Comparison of ENCODE assay signal across 11 cellular contexts in the genomic region with DNA sequence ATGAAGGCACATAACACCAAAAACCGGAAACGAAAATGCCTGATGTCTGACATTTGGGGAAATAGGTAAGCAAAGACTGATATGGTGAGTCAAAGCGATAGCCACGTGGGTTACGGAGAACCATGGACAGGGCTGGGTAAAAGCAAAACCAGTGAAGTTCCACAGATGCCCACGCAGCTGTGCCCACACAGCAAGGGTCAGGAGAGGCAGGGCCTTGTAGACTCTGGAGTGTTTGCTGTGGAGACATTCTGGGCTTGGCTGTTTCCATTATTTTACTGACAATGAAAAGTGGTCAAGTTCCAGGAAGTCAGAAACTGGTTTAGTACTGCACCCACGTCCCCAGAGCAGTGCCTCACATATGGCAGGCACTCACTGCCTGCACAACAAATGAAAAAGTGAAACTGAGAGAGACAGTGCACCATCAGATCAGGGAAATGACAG.
DNase-seq lines count a peak whose midpoint lies in the region; ATAC-seq, FAIRE-seq and TF ChIP-seq lines count a peak whose summit lies in the region.
"Had no signal": no experiment of that assay in that cellular context is flagged by ENCODE, and none has a peak within 500 bp of the region (broad histone marks: within the 10 kb centered on the region; RNA-seq: fewer than 3 reads in every experiment).

No MANE protein-coding gene starts in this region.

- H3K36me3 ChIP-seq in kidney (ENCODE audit: control insufficient read depth in 1 of 2, insufficient read depth in 2 of 2, low read length in 2 of 2), result peaks cover 33 to 75% of the 10 kb centered on the region in 2 donors
- peaks cover 0 to 91% of the 10 kb centered on the region in 2 donors for H3K36me3 ChIP-seq in gastroesophageal sphincter

- peak overlapping the region; percentile 66 for H3K27ac Mint-ChIP-seq in activated T-helper 2 cell treated with anti-CD3 and anti-CD28 coated beads, Interferon-gamma antibody, Interleukin-2, Interleukin-4, amounts not matched to agents 10 μg/mL and 5 μg/mL and 100 μg/mL, durations not matched to agents 14 hours and 24 hours and 36 hours
- no peak overlapping the region for H3K27ac Mint-ChIP-seq in type B pancreatic cell
- H3K27ac Mint-ChIP-seq: nephron progenitor cell had no signal

- H3K27me3 Mint-ChIP-seq in activated T-helper 2 cell treated with anti-CD3 and anti-CD28 coated beads, Interferon-gamma antibody, Interleukin-2, Interleukin-4, amounts not matched to agents 10 μg/mL and 5 μg/mL and 100 μg/mL, durations not matched to agents 14 hours and 24 hours and 36 hours (ENCODE audit: low read depth), result no peaks in the 10 kb centered on the region
- H3K27me3 Mint-ChIP-seq in type B pancreatic cell, result no peaks in the 10 kb centered on the region

- peaks cover 4% of the 10 kb centered on the region for H3K9me3 Mint-ChIP-seq in activated T-helper 2 cell treated with anti-CD3 and anti-CD28 coated beads, Interferon-gamma antibody, Interleukin-2, Interleukin-4, amounts not matched to agents 10 μg/mL and 5 μg/mL and 100 μg/mL, durations not matched to agents 14 hours and 24 hours and 36 hours
- H3K9me3 Mint-ChIP-seq in type B pancreatic cell, result no peaks in the 10 kb centered on the region
- H3K9me3 Mint-ChIP-seq: nephron progenitor cell had no signal

- no peak for TF ChIP-seq EP300 in gastroesophageal sphincter (IDR thresholded peaks at IDR 0.05)

- TF ChIP-seq CTCF in GM12875 (IDR thresholded peaks at IDR 0.05; ENCODE audit: borderline replicate concordance, insufficient read depth, low read depth, low read length), result peak; percentile 29; the same call in 1 of the 2 replicates
- no peak for TF ChIP-seq CTCF in kidney (IDR thresholded peaks at IDR 0.05; ENCODE audit: borderline replicate concordance, extremely low read depth, insufficient read depth)
- no peak for TF ChIP-seq CTCF in gastroesophageal sphincter (IDR thresholded peaks at IDR 0.05)
- no peak for TF ChIP-seq CTCF in type B pancreatic cell (conservative IDR thresholded peaks at IDR 0.05)

- H3K36me3 Mint-ChIP-seq in activated T-helper 2 cell treated with anti-CD3 and anti-CD28 coated beads, Interferon-gamma antibody, Interleukin-2, Interleukin-4, amounts not matched to agents 10 μg/mL and 5 μg/mL and 100 μg/mL, durations not matched to agents 14 hours and 24 hours and 36 hours (ENCODE audit: low read depth), result peaks cover 3% of the 10 kb centered on the region
- H3K36me3 Mint-ChIP-seq in type B pancreatic cell, result peaks cover 50% of the 10 kb centered on the region

- no peak for TF ChIP-seq POLR2A in gastroesophageal sphincter (IDR thresholded peaks at IDR 0.05)

- H3K27me3 ChIP-seq in gastroesophageal sphincter, result no peaks in the 10 kb centered on the region

- H3K4me3 ChIP-seq in GM12875 (ENCODE audit: low read depth, low read length) (peak overlapping the region; percentile 5), kidney (ENCODE audit: low read length in 2 of 2) (no peak overlapping the region), gastroesophageal sphincter (no peak overlapping the region)

- H3K4me1 ChIP-seq in kidney (ENCODE audit: control insufficient read depth in 1 of 2, insufficient read depth in 1 of 2, low read depth in 1 of 2, low read length in 2 of 2) (no peaks in the 10 kb centered on the region), gastroesophageal sphincter (peaks cover 0 to 25% (median 0%) of the 10 kb centered on the region in 3 donors)

- DNase-seq in activated T-helper 2 cell treated with anti-CD3 and anti-CD28 coated beads, Interferon-gamma antibody, Interleukin-2, Interleukin-4, amounts not matched to agents 10 μg/mL and 5 μg/mL and 100 μg/mL, durations not matched to agents 14 hours and 24 hours and 36 hours (ENCODE audit: low spot score), result peak; percentile 20
- DNase-seq in substantia nigra (lab: John Stamatoyannopoulos, UW) (no peak), kidney (no peak), type B pancreatic cell (ENCODE audit: extremely low spot score, unreplicated experiment) (no peak)
- DNase-seq: nephron progenitor cell had no signal

- FAIRE-seq in kidney (lab: Jason Lieb, UNC), result no peak

- WGBS in gastroesophageal sphincter (ENCODE audit: low coverage in 1 of 2), 2 donors, result 67 to 88% methylated on average over 4 to 7 of the region's 7 CpGs

- peaks cover 25% of the 10 kb centered on the region for H3K4me1 Mint-ChIP-seq in activated T-helper 2 cell treated with anti-CD3 and anti-CD28 coated beads, Interferon-gamma antibody, Interleukin-2, Interleukin-4, amounts not matched to agents 10 μg/mL and 5 μg/mL and 100 μg/mL, durations not matched to agents 14 hours and 24 hours and 36 hours (ENCODE audit: low read depth)
- H3K4me1 Mint-ChIP-seq in type B pancreatic cell (ENCODE audit: unreplicated experiment), result no peaks in the 10 kb centered on the region

- intact Hi-C loops in activated T-helper 2 cell treated with anti-CD3 and anti-CD28 coated beads, Interferon-gamma antibody, Interleukin-2, Interleukin-4, amounts not matched to agents 10 μg/mL and 5 μg/mL and 100 μg/mL, durations not matched to agents 14 hours and 24 hours and 36 hours (cut with micrococcal nuclease), result loop anchor here (1.0 to 5.0 kb wide), 3 partner anchors 19 to 102 kb away; no protein-coding TSS in a partner anchor
- intact Hi-C loops in kidney (cut with DNase I), result no loop called here

- no peak overlapping the region for H3K4me3 Mint-ChIP-seq in activated T-helper 2 cell treated with anti-CD3 and anti-CD28 coated beads, Interferon-gamma antibody, Interleukin-2, Interleukin-4, amounts not matched to agents 10 μg/mL and 5 μg/mL and 100 μg/mL, durations not matched to agents 14 hours and 24 hours and 36 hours (ENCODE audit: low read depth)
- H3K4me3 Mint-ChIP-seq in type B pancreatic cell, result no peak overlapping the region
- H3K4me3 Mint-ChIP-seq: nephron progenitor cell had no signal

- H3K27ac ChIP-seq in substantia nigra (ENCODE audit: low read depth, low read length, poor library complexity, severe bottlenecking), result no peak overlapping the region
- H3K27ac ChIP-seq in kidney (ENCODE audit: low read depth in 2 of 2, low read length in 2 of 2), result no peak overlapping the region
- no peak overlapping the region for H3K27ac ChIP-seq in gastroesophageal sphincter
- H3K27ac ChIP-seq: epithelial cell of prostate, VCaP had no signal

- peak; percentile 84 for ATAC-seq in GM19455 (IDR thresholded peaks at IDR 0.05; ENCODE audit: unreplicated experiment)
- ATAC-seq in HG03175 (IDR thresholded peaks at IDR 0.05; ENCODE audit: unreplicated experiment), result peak; percentile 91
- ATAC-seq in gastroesophageal sphincter, result no peak

- no peak overlapping the region for H3K9ac ChIP-seq in kidney (ENCODE audit: low read length in 2 of 2)

- H3K9me3 ChIP-seq in kidney (ENCODE audit: control insufficient read depth in 1 of 2, low read length in 2 of 2), result no peaks in the 10 kb centered on the region
- no peaks in the 10 kb centered on the region for H3K9me3 ChIP-seq in gastroesophageal sphincter
